In the genomic region with DNA sequence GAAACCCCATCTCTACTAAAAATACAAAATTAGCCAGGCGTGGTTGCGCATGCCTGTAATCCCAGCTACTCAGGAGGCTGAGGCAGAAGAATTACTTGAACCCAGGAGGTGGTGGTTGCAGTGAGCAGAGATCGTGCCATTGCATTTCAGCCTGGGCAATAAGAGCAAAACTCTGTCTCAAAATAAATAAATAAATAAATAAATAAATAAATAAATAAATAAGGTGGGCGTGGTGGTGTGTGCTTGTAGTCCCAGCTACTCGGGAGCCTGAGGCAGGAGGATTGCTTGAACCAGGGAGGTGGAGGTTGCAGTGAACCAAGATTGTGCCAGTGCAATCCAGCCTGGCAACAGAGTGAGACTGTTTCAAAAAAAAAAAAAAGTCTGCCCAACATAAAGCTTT, we compare ENCODE assay signal across 2 cellular contexts. TPM values are rescaled to one million over a fixed set of nuclear protein-coding genes. Genes with fewer than 3 reads are reported as not detected.
DNase-seq lines count a peak whose midpoint lies in the region; ATAC-seq, FAIRE-seq and TF ChIP-seq lines count a peak whose summit lies in the region.
"Not testable (repeated sequence)": the region's sequence is repeated elsewhere in the genome, so short reads cannot be mapped to it uniquely, and the experiment has no call there.

No MANE protein-coding gene starts in this region.

- TF ChIP-seq EP300 in A549 (IDR thresholded peaks at IDR 0.05): not testable (repeated sequence)

- FAIRE-seq in A549 (lab: Jason Lieb, UNC): not testable (repeated sequence)

- CTCF ChIA-PET in A549 (lab: Yijun Ruan, JAX) (interaction anchor here (0.6 kb wide), 1 partner anchor 415 kb away, joined by 3 read pairs; no protein-coding TSS in a partner anchor), HEK293 (lab: Yijun Ruan, JAX) (interaction anchor here (0.7 to 1.0 kb wide), 2 partner anchors 320 to 700 kb away, joined by 3 read pairs; no protein-coding TSS in a partner anchor)

- TF ChIP-seq CTCF in A549 (IDR thresholded peaks at IDR 0.05); HEK293 (tag by site-specific recombination; IDR thresholded peaks at IDR 0.05): not testable (repeated sequence)

- POLR2A ChIA-PET in A549 (lab: Yijun Ruan, JAX); HEK293 (lab: Yijun Ruan, JAX): not testable (repeated sequence)

- 92% methylated on average over 5 of the region's 5 CpGs for WGBS in A549 (ENCODE audit: missing lambda C conversion rate)

- H3K27ac ChIP-seq in A549; HEK293 (ENCODE audit: extremely low read depth, low read depth, low read length): not testable (repeated sequence)

- not testable (repeated sequence) for ATAC-seq in A549

- H3K4me1 ChIP-seq in A549; HEK293 (ENCODE audit: control insufficient read depth, insufficient read depth, low read length): not testable (repeated sequence)

- not testable (repeated sequence) for H3K36me3 ChIP-seq in HEK293 (ENCODE audit: control insufficient read depth in 2 of 2, insufficient read depth in 1 of 2, low read length in 2 of 2)

- DNase-seq in A549 (ENCODE audit: low read depth in 1 of 2, low spot score in 1 of 2): not testable (repeated sequence)

- not testable (repeated sequence) for H3K4me3 ChIP-seq in A549; HEK293 (ENCODE audit: low read depth, low read length)

- not testable (repeated sequence) for H3K9me3 ChIP-seq in A549; HEK293 (ENCODE audit: control insufficient read depth, insufficient read depth, low read depth, low read length)

- not testable (repeated sequence) for TF ChIP-seq RAD21 in A549 (conservative IDR thresholded peaks at IDR 0.05 in 1 of 2, IDR thresholded peaks at IDR 0.05 in 1 of 2)

- H3K4me2 ChIP-seq in A549: not testable (repeated sequence)

- not testable (repeated sequence) for TF ChIP-seq POLR2A in A549 (IDR thresholded peaks at IDR 0.05; ENCODE audit: low read length)

TF ChIP-seq in A549, 52 proteins besides CTCF, POLR2A, EP300 and RAD21:
- peak; percentile 68 for TF ChIP-seq ZC3H11A (IDR thresholded peaks at IDR 0.05)
TF ChIP-seq in A549: peak in this region for 1; not testable (repeated sequence) for 51.

TF ChIP-seq in HEK293, 187 proteins besides CTCF, POLR2A, EP300 and RAD21:
- TF ChIP-seq ZBTB8A (tag by site-specific recombination; IDR thresholded peaks at IDR 0.05) (peak; percentile 49; the same call in 1 of the 2 replicates), ZNF555 (tag by site-specific recombination; conservative IDR thresholded peaks at IDR 0.05) (peak; percentile 68), ZNF426 (tag by site-specific recombination; IDR thresholded peaks at IDR 0.05) (peak; percentile 68), ZNF664 (tag by site-specific recombination; IDR thresholded peaks at IDR 0.05) (0 out of 2 replicates have a peak, but pooled peaks have one; percentile 43), ZNF558 (tag by site-specific recombination; IDR thresholded peaks at IDR 0.05) (0 out of 2 replicates have a peak, but pooled peaks have one; percentile 31), ZNF654 (tag by site-specific recombination; IDR thresholded peaks at IDR 0.05; ENCODE audit: low read depth) (0 out of 2 replicates have a peak, but pooled peaks have one; percentile 14), ZNF266 (tag by site-specific recombination; IDR thresholded peaks at IDR 0.05; ENCODE audit: low read depth) (peak; percentile 55; the same call in 1 of the 2 replicates), ZXDB (tag by site-specific recombination; IDR thresholded peaks at IDR 0.05) (peak; percentile 47; the same call in 1 of the 2 replicates), ZBTB11 (tag by site-specific recombination; conservative IDR thresholded peaks at IDR 0.05; ENCODE audit: low read depth) (peak; percentile 72), ZNF629 (tag by site-specific recombination; IDR thresholded peaks at IDR 0.05) (0 out of 2 replicates have a peak, but pooled peaks have one; percentile 29), ZNF138 (tag by site-specific recombination; IDR thresholded peaks at IDR 0.05; ENCODE audit: borderline replicate concordance) (peak; percentile 54; the same call in 1 of the 2 replicates), ZNF433 (tag by site-specific recombination; IDR thresholded peaks at IDR 0.05; ENCODE audit: low read depth) (peak; percentile 56; the same call in 1 of the 2 replicates), ZNF518A (tag by site-specific recombination; conservative IDR thresholded peaks at IDR 0.05; ENCODE audit: low read depth) (peak; percentile 83), ZNF140 (tag by site-specific recombination; IDR thresholded peaks at IDR 0.05) (peak; percentile 31; the same call in 1 of the 2 replicates), ZNF394 (tag by site-specific recombination; IDR thresholded peaks at IDR 0.05; ENCODE audit: borderline replicate concordance) (peak; percentile 88), ZNF623 (tag by site-specific recombination; IDR thresholded peaks at IDR 0.05) (peak; percentile 60)

RNA-seq across cellular contexts. Expression of gene ITGB3BP, which starts 54.3 kb away (rescaled TPM):
- 36.3 and 45.8 TPM in 2 replicates for polyA plus RNA-seq in A549 (2011; rRNA removed)
- 13.1 and 14.4 TPM in 2 replicates for polyA plus RNA-seq in A549 (2012; cell fraction: cytosol; rRNA removed)
- 5.1 and 7.4 TPM in 2 replicates for polyA plus RNA-seq in A549 (2012; cell fraction: nucleus; rRNA removed)
- 31.6 to 33.5 TPM (median 32.7 TPM) in 3 replicates for polyA plus RNA-seq in A549 (2017; fragmentation: RNase III; extraction: RNeasy Plus Mini Kit Qiagen cat#74134 plus additional on column Dnase treatment)
- polyA minus RNA-seq in A549 (2011; rRNA and poly(A)+ RNA removed): 3.5 and 5.4 TPM in 2 replicates

RNA-seq across cellular contexts. Expression of gene EFCAB7, which starts 54.6 kb away (rescaled TPM):
- polyA plus RNA-seq in A549 (2011; rRNA removed) (4.6 and 5.6 TPM in 2 replicates), A549 (2017; fragmentation: RNase III; extraction: RNeasy Plus Mini Kit Qiagen cat#74134 plus additional on column Dnase treatment) (3.8 to 4.6 TPM (median 4.0 TPM) in 3 replicates)
- polyA plus RNA-seq in A549 (2012; cell fraction: cytosol; rRNA removed): 1.2 and 1.5 TPM in 2 replicates
- 0.88 and 1.0 TPM in 2 replicates for polyA plus RNA-seq in A549 (2012; cell fraction: nucleus; rRNA removed)
- polyA minus RNA-seq in A549 (2011; rRNA and poly(A)+ RNA removed): 1.1 and 1.6 TPM in 2 replicates
